1 cellular context compared by ENCODE assay signal in the genomic region with DNA sequence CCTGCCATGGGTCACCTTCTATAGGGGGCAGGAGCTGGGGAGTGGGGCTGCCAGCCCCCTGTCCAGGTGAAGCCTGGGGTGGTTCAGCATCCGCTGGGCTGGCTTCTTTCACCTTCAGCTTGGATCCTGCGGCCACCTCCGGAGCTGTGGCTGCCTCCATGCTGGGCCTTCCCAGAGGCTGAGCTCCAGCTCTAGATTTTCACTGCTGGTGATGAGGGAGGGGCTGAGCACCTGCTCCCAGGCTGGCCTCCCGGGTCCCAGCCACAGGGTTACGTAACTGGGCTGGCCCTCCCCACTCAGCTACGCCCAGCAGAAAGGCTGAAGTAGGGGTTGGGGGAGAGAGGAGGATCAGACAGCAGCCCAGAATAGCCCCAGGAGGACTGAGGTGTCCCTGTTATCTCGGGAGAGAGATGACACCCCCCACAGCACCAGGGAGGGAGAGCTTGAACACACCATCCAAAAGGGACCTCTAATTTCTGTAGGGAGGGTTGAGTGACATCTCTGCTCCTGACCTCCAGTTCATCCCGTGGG.
TF ChIP-seq lines count a peak whose summit lies in the region.

A gene with protein sequence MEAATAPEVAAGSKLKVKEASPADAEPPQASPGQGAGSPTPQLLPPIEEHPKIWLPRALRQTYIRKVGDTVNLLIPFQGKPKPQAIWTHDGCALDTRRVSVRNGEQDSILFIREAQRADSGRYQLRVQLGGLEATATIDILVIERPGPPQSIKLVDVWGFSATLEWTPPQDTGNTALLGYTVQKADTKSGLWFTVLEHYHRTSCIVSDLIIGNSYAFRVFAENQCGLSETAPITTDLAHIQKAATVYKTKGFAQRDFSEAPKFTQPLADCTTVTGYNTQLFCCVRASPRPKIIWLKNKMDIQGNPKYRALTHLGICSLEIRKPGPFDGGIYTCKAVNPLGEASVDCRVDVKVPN (minus strand): TSS at position 180 of the 531 bp plus-strand sequence. CDS start 20 bp downstream, at position 160.

TF ChIP-seq in K562, 482 proteins besides CTCF, POLR2A, EP300 and RAD21 (continued from another document and continues in another):
- no peak; the same call in 1 of the 2 replicates for TF ChIP-seq TFAP4 (CRISPR knock-in tag; IDR thresholded peaks at IDR 0.05; ENCODE audit: borderline replicate concordance)
- 0 out of 2 replicates have a peak, but pooled peaks have one; percentile 55 for TF ChIP-seq THAP7 (CRISPR knock-in tag; IDR thresholded peaks at IDR 0.05)
- peak; percentile 41; the same call in 1 of the 2 replicates for TF ChIP-seq ATF7 (IDR thresholded peaks at IDR 0.05)
- TF ChIP-seq, protein P1, sequence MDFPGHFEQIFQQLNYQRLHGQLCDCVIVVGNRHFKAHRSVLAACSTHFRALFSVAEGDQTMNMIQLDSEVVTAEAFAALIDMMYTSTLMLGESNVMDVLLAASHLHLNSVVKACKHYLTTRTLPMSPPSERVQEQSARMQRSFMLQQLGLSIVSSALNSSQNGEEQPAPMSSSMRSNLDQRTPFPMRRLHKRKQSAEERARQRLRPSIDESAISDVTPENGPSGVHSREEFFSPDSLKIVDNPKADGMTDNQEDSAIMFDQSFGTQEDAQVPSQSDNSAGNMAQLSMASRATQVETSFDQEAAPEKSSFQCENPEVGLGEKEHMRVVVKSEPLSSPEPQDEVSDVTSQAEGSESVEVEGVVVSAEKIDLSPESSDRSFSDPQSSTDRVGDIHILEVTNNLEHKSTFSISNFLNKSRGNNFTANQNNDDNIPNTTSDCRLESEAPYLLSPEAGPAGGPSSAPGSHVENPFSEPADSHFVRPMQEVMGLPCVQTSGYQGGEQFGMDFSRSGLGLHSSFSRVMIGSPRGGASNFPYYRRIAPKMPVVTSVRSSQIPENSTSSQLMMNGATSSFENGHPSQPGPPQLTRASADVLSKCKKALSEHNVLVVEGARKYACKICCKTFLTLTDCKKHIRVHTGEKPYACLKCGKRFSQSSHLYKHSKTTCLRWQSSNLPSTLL (IDR thresholded peaks at IDR 0.05), result no peak
- peak; percentile 11; the same call in 1 of the 2 replicates for TF ChIP-seq LCOR (CRISPR knock-in tag; IDR thresholded peaks at IDR 0.05)
- no peak for TF ChIP-seq L3MBTL2 (IDR thresholded peaks at IDR 0.05)
- TF ChIP-seq RNF219 (CRISPR knock-in tag; IDR thresholded peaks at IDR 0.05), result no peak
- TF ChIP-seq JUN (IDR thresholded peaks at IDR 0.05; ENCODE audit: borderline replicate concordance, low read depth, low read length), result no peak
- 0 out of 2 replicates have a peak, but pooled peaks have one; percentile 58 for TF ChIP-seq JUN (CRISPR knock-in tag; IDR thresholded peaks at IDR 0.05; ENCODE audit: borderline replicate concordance)
- no peak for TF ChIP-seq BMI1 (IDR thresholded peaks at IDR 0.05; ENCODE audit: low read length)
- no peak for TF ChIP-seq HDAC1 (IDR thresholded peaks at IDR 0.05)
- TF ChIP-seq, protein P2, sequence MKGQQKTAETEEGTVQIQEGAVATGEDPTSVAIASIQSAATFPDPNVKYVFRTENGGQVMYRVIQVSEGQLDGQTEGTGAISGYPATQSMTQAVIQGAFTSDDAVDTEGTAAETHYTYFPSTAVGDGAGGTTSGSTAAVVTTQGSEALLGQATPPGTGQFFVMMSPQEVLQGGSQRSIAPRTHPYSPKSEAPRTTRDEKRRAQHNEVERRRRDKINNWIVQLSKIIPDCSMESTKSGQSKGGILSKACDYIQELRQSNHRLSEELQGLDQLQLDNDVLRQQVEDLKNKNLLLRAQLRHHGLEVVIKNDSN (CRISPR knock-in tag; IDR thresholded peaks at IDR 0.05), result peak; percentile 9; the same call in 1 of the 2 replicates
- no peak for TF ChIP-seq ZBTB8A (IDR thresholded peaks at IDR 0.05; ENCODE audit: partially characterized antibody)
- no peak for TF ChIP-seq CGGBP1 (CRISPR knock-in tag; IDR thresholded peaks at IDR 0.05)
- TF ChIP-seq, protein P3, sequence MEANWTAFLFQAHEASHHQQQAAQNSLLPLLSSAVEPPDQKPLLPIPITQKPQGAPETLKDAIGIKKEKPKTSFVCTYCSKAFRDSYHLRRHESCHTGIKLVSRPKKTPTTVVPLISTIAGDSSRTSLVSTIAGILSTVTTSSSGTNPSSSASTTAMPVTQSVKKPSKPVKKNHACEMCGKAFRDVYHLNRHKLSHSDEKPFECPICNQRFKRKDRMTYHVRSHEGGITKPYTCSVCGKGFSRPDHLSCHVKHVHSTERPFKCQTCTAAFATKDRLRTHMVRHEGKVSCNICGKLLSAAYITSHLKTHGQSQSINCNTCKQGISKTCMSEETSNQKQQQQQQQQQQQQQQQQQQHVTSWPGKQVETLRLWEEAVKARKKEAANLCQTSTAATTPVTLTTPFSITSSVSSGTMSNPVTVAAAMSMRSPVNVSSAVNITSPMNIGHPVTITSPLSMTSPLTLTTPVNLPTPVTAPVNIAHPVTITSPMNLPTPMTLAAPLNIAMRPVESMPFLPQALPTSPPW (CRISPR knock-in tag; IDR thresholded peaks at IDR 0.05), result peak; percentile 76
- peak; percentile 34 for TF ChIP-seq PCBP1 (IDR thresholded peaks at IDR 0.05; ENCODE audit: low read depth, low read length, poor library complexity, severe bottlenecking)
- peak; percentile 42; the same call in 1 of the 2 replicates for TF ChIP-seq ZBED1 (IDR thresholded peaks at IDR 0.05)
- TF ChIP-seq ZNF740 (CRISPR knock-in tag; IDR thresholded peaks at IDR 0.05), result peak; percentile 87
- TF ChIP-seq ZNF740 (tag; IDR thresholded peaks at IDR 0.05), result no peak
- 0 out of 2 replicates have a peak, but pooled peaks have one; percentile 57 for TF ChIP-seq STAT6 (CRISPR knock-in tag; IDR thresholded peaks at IDR 0.05)
- peak; percentile 21; the same call in 1 of the 2 replicates for TF ChIP-seq ZBTB7A (IDR thresholded peaks at IDR 0.05; ENCODE audit: borderline replicate concordance, control insufficient read depth, low read depth, low read length)
- no peak; the same call in 1 of the 2 replicates for TF ChIP-seq IRF1 (CRISPR knock-in tag; IDR thresholded peaks at IDR 0.05; ENCODE audit: borderline replicate concordance)
- no peak for TF ChIP-seq ZNF561 (CRISPR knock-in tag; conservative IDR thresholded peaks at IDR 0.05)
- TF ChIP-seq SRF (CRISPR knock-in tag; IDR thresholded peaks at IDR 0.05), result peak in 1 of 2 experiments; percentile 18; a peak in 1 of 4 replicates
- TF ChIP-seq, protein P4, sequence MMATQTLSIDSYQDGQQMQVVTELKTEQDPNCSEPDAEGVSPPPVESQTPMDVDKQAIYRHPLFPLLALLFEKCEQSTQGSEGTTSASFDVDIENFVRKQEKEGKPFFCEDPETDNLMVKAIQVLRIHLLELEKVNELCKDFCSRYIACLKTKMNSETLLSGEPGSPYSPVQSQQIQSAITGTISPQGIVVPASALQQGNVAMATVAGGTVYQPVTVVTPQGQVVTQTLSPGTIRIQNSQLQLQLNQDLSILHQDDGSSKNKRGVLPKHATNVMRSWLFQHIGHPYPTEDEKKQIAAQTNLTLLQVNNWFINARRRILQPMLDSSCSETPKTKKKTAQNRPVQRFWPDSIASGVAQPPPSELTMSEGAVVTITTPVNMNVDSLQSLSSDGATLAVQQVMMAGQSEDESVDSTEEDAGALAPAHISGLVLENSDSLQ (IDR thresholded peaks at IDR 0.05), result peak; percentile 91
- no peak for TF ChIP-seq ZNF280B (CRISPR knock-in tag; IDR thresholded peaks at IDR 0.05)
- TF ChIP-seq HBP1 (CRISPR knock-in tag; IDR thresholded peaks at IDR 0.05), result 0 out of 2 replicates have a peak, but pooled peaks have one; percentile 11
- TF ChIP-seq ARID1B (IDR thresholded peaks at IDR 0.05), result no peak
- no peak for TF ChIP-seq CBFA2T3 (IDR thresholded peaks at IDR 0.05)
- peak in 1 of 2 experiments; percentile 4 for TF ChIP-seq E2F6 (IDR thresholded peaks at IDR 0.05; ENCODE audit: borderline replicate concordance in 1 of 2, extremely low read depth in 1 of 2, insufficient read depth in 1 of 2, insufficient read length in 1 of 2, low read depth in 1 of 2, low read length in 1 of 2, poor library complexity in 1 of 2, severe bottlenecking in 1 of 2)
